14 cellular contexts compared by ENCODE assay signal in genomic region chr6:35489066-35489465, GRCh38. TPM values are rescaled to one million over a fixed set of nuclear protein-coding genes. Genes with fewer than 3 reads are reported as not detected.
DNase-seq lines count a peak whose midpoint lies in the region; TF ChIP-seq lines count a peak whose summit lies in the region.
"Had no signal": no experiment of that assay in that cellular context is flagged by ENCODE, and none has a peak within 500 bp of the region (broad histone marks: within the 10 kb centered on the region; RNA-seq: fewer than 3 reads in every experiment).

No MANE protein-coding gene starts in this region.

- H3K27ac Mint-ChIP-seq in type B pancreatic cell, result peak overlapping the region; percentile 99
- no peak overlapping the region for H3K27ac Mint-ChIP-seq in activated naive CD4-positive, alpha-beta T cell treated with anti-CD3 and anti-CD28 coated beads for 36 hours
- H3K27ac Mint-ChIP-seq: activated CD8-positive, alpha-beta memory T cell treated with anti-CD3 and anti-CD28 coated beads, Interleukin-2, amount 10 ng/mL, durations not matched to agents 7 days and 5 days; activated naive CD8-positive, alpha-beta T cell treated with anti-CD3 and anti-CD28 coated beads, Interleukin-2, amount 10 ng/mL, durations not matched to agents 7 days and 5 days had no signal

- intact Hi-C loops in breast epithelium (cut with DNase I; ENCODE audit: low total_unique reads), result no loop called here
- intact Hi-C loops in activated naive CD4-positive, alpha-beta T cell treated with anti-CD3 and anti-CD28 coated beads for 36 hours (cut with micrococcal nuclease), result no loop called here

- peaks cover 48% of the 10 kb centered on the region for H3K4me1 Mint-ChIP-seq in type B pancreatic cell (ENCODE audit: unreplicated experiment)
- peaks cover 5% of the 10 kb centered on the region for H3K4me1 Mint-ChIP-seq in activated naive CD4-positive, alpha-beta T cell treated with anti-CD3 and anti-CD28 coated beads for 36 hours (ENCODE audit: low read depth)

- DNase-seq in SIG-M5 treated with dmso at 0.1 percent for 504 hours (lab: John Stamatoyannopoulos, UW; ENCODE audit: unreplicated experiment) (peak; percentile 17), SIG-M5 (lab: John Stamatoyannopoulos, UW) (no peak), breast epithelium (ENCODE audit: low spot score in 2 of 2) (no peak), type B pancreatic cell (ENCODE audit: extremely low spot score, unreplicated experiment) (no peak), NCI-H510A treated with DMSO at 0.1 percent for 48 hours (lab: John Stamatoyannopoulos, UW) (no peak)
- DNase-seq in activated naive CD4-positive, alpha-beta T cell treated with anti-CD3 and anti-CD28 coated beads for 36 hours, result no peak
- no peak for DNase-seq in activated CD8-positive, alpha-beta memory T cell treated with anti-CD3 and anti-CD28 coated beads for 24 hours
- DNase-seq: activated CD8-positive, alpha-beta memory T cell treated with anti-CD3 and anti-CD28 coated beads, Interleukin-2, amount 10 ng/mL, durations not matched to agents 7 days and 5 days; activated naive CD8-positive, alpha-beta T cell treated with anti-CD3 and anti-CD28 coated beads, Interleukin-2, amount 10 ng/mL, durations not matched to agents 7 days and 5 days; islet precursor cell; MG63; NCI-H526 treated with DMSO at 0.1 percent for 48 hours had no signal

- H3K9ac ChIP-seq in mucosa of rectum (ENCODE audit: low read depth in 1 of 2, low read length in 2 of 2), result peak overlapping the region; percentile 32 to 49

- H3K9me3 ChIP-seq in breast epithelium, result no peaks in the 10 kb centered on the region
- H3K9me3 ChIP-seq in mucosa of rectum (ENCODE audit: control insufficient read depth in 2 of 2, low read length in 2 of 2), result no peaks in the 10 kb centered on the region
- H3K9me3 ChIP-seq: MG63, SJSA1 had no signal

- H3K4me3 ChIP-seq in breast epithelium (no peak overlapping the region), mucosa of rectum (ENCODE audit: low read length in 2 of 2) (no peak overlapping the region)
- H3K4me3 ChIP-seq: MG63, SJSA1 had no signal

- no peaks in the 10 kb centered on the region for H3K36me3 ChIP-seq in breast epithelium
- peaks cover under 1 to 8% of the 10 kb centered on the region in 2 donors for H3K36me3 ChIP-seq in mucosa of rectum (ENCODE audit: control insufficient read depth in 2 of 2, insufficient read depth in 2 of 2, low read length in 2 of 2)

- CTCF ChIA-PET in activated naive CD4-positive, alpha-beta T cell treated with anti-CD3 and anti-CD28 coated beads for 36 hours (lab: Charles Lee), result no interaction called here

- TF ChIP-seq CTCF in breast epithelium (IDR thresholded peaks at IDR 0.05), result no peak
- no peak for TF ChIP-seq CTCF in type B pancreatic cell (conservative IDR thresholded peaks at IDR 0.05)

- H3K4me1 ChIP-seq in breast epithelium (peaks cover 34 to 40% of the 10 kb centered on the region in 2 donors), mucosa of rectum (ENCODE audit: control insufficient read depth in 2 of 2, insufficient read depth in 2 of 2, low read length in 2 of 2) (peaks cover 59 to 63% of the 10 kb centered on the region in 2 donors)

- H3K4me3 Mint-ChIP-seq in type B pancreatic cell, result peak overlapping the region; percentile 60
- no peak overlapping the region for H3K4me3 Mint-ChIP-seq in activated naive CD4-positive, alpha-beta T cell treated with anti-CD3 and anti-CD28 coated beads for 36 hours
- H3K4me3 Mint-ChIP-seq: activated CD8-positive, alpha-beta memory T cell treated with anti-CD3 and anti-CD28 coated beads, Interleukin-2, amount 10 ng/mL, durations not matched to agents 7 days and 5 days; activated naive CD8-positive, alpha-beta T cell treated with anti-CD3 and anti-CD28 coated beads, Interleukin-2, amount 10 ng/mL, durations not matched to agents 7 days and 5 days had no signal

- H3K27me3 Mint-ChIP-seq in type B pancreatic cell, result no peaks in the 10 kb centered on the region
- no peaks in the 10 kb centered on the region for H3K27me3 Mint-ChIP-seq in activated naive CD4-positive, alpha-beta T cell treated with anti-CD3 and anti-CD28 coated beads for 36 hours (ENCODE audit: low read depth)

- H3K27ac ChIP-seq in breast epithelium, result peak overlapping the region; percentile 92 to 98
- H3K27ac ChIP-seq in mucosa of rectum (ENCODE audit: low read depth in 2 of 2, low read length in 2 of 2), result peak overlapping the region; percentile 59 to 96

- no peak for TF ChIP-seq POLR2A in breast epithelium (IDR thresholded peaks at IDR 0.05)

- H3K9me3 Mint-ChIP-seq in type B pancreatic cell, result no peaks in the 10 kb centered on the region
- H3K9me3 Mint-ChIP-seq in activated naive CD4-positive, alpha-beta T cell treated with anti-CD3 and anti-CD28 coated beads for 36 hours, result no peaks in the 10 kb centered on the region
- H3K9me3 Mint-ChIP-seq: activated naive CD8-positive, alpha-beta T cell treated with anti-CD3 and anti-CD28 coated beads, Interleukin-2, amount 10 ng/mL, durations not matched to agents 7 days and 5 days had no signal

- H3K36me3 Mint-ChIP-seq in type B pancreatic cell, result peaks cover 3% of the 10 kb centered on the region
- H3K36me3 Mint-ChIP-seq in activated naive CD4-positive, alpha-beta T cell treated with anti-CD3 and anti-CD28 coated beads for 36 hours (ENCODE audit: low read depth), result no peaks in the 10 kb centered on the region
- H3K36me3 Mint-ChIP-seq: activated CD8-positive, alpha-beta memory T cell treated with anti-CD3 and anti-CD28 coated beads, Interleukin-2, amount 10 ng/mL, durations not matched to agents 7 days and 5 days; activated naive CD8-positive, alpha-beta T cell treated with anti-CD3 and anti-CD28 coated beads, Interleukin-2, amount 10 ng/mL, durations not matched to agents 7 days and 5 days had no signal

- H3K27me3 ChIP-seq in breast epithelium, result no peaks in the 10 kb centered on the region
- no peaks in the 10 kb centered on the region for H3K27me3 ChIP-seq in mucosa of rectum (ENCODE audit: control insufficient read depth in 2 of 2, insufficient read depth in 2 of 2, low read length in 2 of 2)
- H3K27me3 ChIP-seq: MG63, SJSA1 had no signal

RNA-seq across cellular contexts. Expression of gene TEAD3, which starts 7.8 kb away (rescaled TPM):
- total RNA-seq in breast epithelium, result 10 to 100 TPM in 2 of 3 donors, 1 to 10 TPM in 1; 5.6 to 28.2 (median 26.2) TPM
- 49.8 and 109 TPM in 2 replicates for total RNA-seq in type B pancreatic cell (ENCODE audit: low replicate concordance)
- 1 to 10 TPM; 1.1 to 1.4 TPM for total RNA-seq in activated naive CD4-positive, alpha-beta T cell treated with anti-CD3 and anti-CD28 coated beads for 36 hours

RNA-seq across cellular contexts. Expression of gene RPL10A, which starts 20.9 kb away (rescaled TPM):
- 1,000 to 10,000 TPM; 1,177 to 2,549 (median 2,082) TPM for total RNA-seq in breast epithelium
- 1,788 and 1,808 TPM in 2 replicates for total RNA-seq in type B pancreatic cell (ENCODE audit: low replicate concordance)
- 1,000 to 10,000 TPM; 2,437 to 2,507 TPM for total RNA-seq in activated naive CD4-positive, alpha-beta T cell treated with anti-CD3 and anti-CD28 coated beads for 36 hours

RNA-seq across cellular contexts. Expression of gene TULP1, which starts 23.6 kb away (rescaled TPM):
- total RNA-seq in breast epithelium (not detected), type B pancreatic cell (ENCODE audit: low replicate concordance) (0.14 TPM in 1 of 2 replicates, not detected in the other)
- not detected for total RNA-seq in activated naive CD4-positive, alpha-beta T cell treated with anti-CD3 and anti-CD28 coated beads for 36 hours
- total RNA-seq: activated CD8-positive, alpha-beta memory T cell treated with anti-CD3 and anti-CD28 coated beads, Interleukin-2, amount 10 ng/mL, durations not matched to agents 7 days and 5 days; activated naive CD8-positive, alpha-beta T cell treated with anti-CD3 and anti-CD28 coated beads, Interleukin-2, amount 10 ng/mL, durations not matched to agents 7 days and 5 days; SJSA1 had no signal

RNA-seq across cellular contexts. Expression of gene FANCE, which starts 36.9 kb away (rescaled TPM):
- total RNA-seq in breast epithelium (10 to 100 TPM in 2 of 3 donors, 1 to 10 TPM in 1; 9.7 to 12.6 (median 10.8) TPM), type B pancreatic cell (ENCODE audit: low replicate concordance) (11.6 and 12.8 TPM in 2 replicates)
- 10 to 100 TPM; 16.3 TPM for total RNA-seq in activated naive CD4-positive, alpha-beta T cell treated with anti-CD3 and anti-CD28 coated beads for 36 hours
